7 cellular contexts compared by ENCODE assay signal in genomic region chr22:43630451-43630850, GRCh38.
"Had no signal": no experiment of that assay in that cellular context is flagged by ENCODE, and none has a peak within 500 bp of the region (broad histone marks: within the 10 kb centered on the region; RNA-seq: fewer than 3 reads in every experiment).

No MANE protein-coding gene starts in this region.

- H3K9me3 ChIP-seq: HAP-1 had no signal

- H3K9ac ChIP-seq: GM23248 had no signal

- H2AFZ ChIP-seq: GM23248 had no signal

- H3K4me1 ChIP-seq: HAP-1 had no signal

- DNase-seq: GM23248, GOT3, H7, IMR-90 had no signal

- H3K36me3 ChIP-seq: HAP-1 had no signal

- H3K27ac ChIP-seq: GM23248 had no signal

- FAIRE-seq: HTR-8/SVneo, K562 had no signal

- H3K4me3 ChIP-seq: GM23248, HAP-1, K562 had no signal
